ENCODE assay signal across 11 cellular contexts in genomic region chr13:102904408-102904862, GRCh38. TPM values are rescaled to one million over a fixed set of nuclear protein-coding genes. Genes with fewer than 3 reads are reported as not detected.
A peak's percentile ranks its signal among the peaks of the same experiment; 100 is the strongest.
DNase-seq lines count a peak whose midpoint lies in the region; ATAC-seq, FAIRE-seq and TF ChIP-seq lines count a peak whose summit lies in the region.
"Had no signal": no experiment of that assay in that cellular context is flagged by ENCODE, and none has a peak within 500 bp of the region (broad histone marks: within the 10 kb centered on the region; RNA-seq: fewer than 3 reads in every experiment).

No MANE protein-coding gene starts in this region.

- CTCF ChIA-PET in RWPE1 (lab: Yijun Ruan, JAX), result interaction anchor here (0.9 to 1.0 kb wide), 2 partner anchors 12 to 34 kb away, joined by 5 to 10 read pairs; no protein-coding TSS in a partner anchor
- CTCF ChIA-PET in H1 (lab: Charles Lee; ENCODE audit: partially characterized antibody), result interaction anchor here (0.7 to 3.4 kb wide), 8 partner anchors 8 to 284 kb away, joined by 3 to 15 read pairs (median 3); no protein-coding TSS in a partner anchor

- no peak overlapping the region for H2BK12ac ChIP-seq in H1 (ENCODE audit: low read depth, low read length)

- POLR2A ChIA-PET in RWPE1 (lab: Yijun Ruan, JAX; ENCODE audit: low non-redundant PET), result interaction anchor here (0.7 kb wide), 1 partner anchor 188 kb away, joined by 6 read pairs; no protein-coding TSS in a partner anchor
- POLR2A ChIA-PET in H1 (lab: Charles Lee; ENCODE audit: partially characterized antibody), result interaction anchor here (0.6 kb wide), 1 partner anchor 959 kb away, joined by 3 read pairs; no protein-coding TSS in a partner anchor

- H2BK15ac ChIP-seq in H1 (ENCODE audit: low read length), result no peak overlapping the region

- H3K36me3 ChIP-seq in OCI-LY3 (replicated peaks; ENCODE audit: low read depth, low read length) (no peaks in the 10 kb centered on the region), H1 (ENCODE audit: control insufficient read depth in 2 of 4, insufficient read depth in 4 of 4, low read length in 3 of 4) (no peaks in the 10 kb centered on the region)
- H3K36me3 ChIP-seq: BLaER1 had no signal

- H3K14ac ChIP-seq in H1 (ENCODE audit: insufficient read length), result no peak overlapping the region

- H2AFZ ChIP-seq in OCI-LY3 (ENCODE audit: low read depth, low read length) (no peak overlapping the region; the same call in 1 of the 2 replicates), H1 (ENCODE audit: low read length) (0 out of 2 replicates have a peak overlapping the region, but pooled peaks have one; percentile 37)

- no peak for TF ChIP-seq CTCF in OCI-LY3 (IDR thresholded peaks at IDR 0.05; ENCODE audit: low read depth, low read length)
- TF ChIP-seq CTCF in RWPE1 (conservative IDR thresholded peaks at IDR 0.05; ENCODE audit: low read depth), result no peak
- TF ChIP-seq CTCF in H1 (IDR thresholded peaks at IDR 0.05; ENCODE audit: control extremely low read depth in 1 of 3, insufficient read depth in 1 of 3, low read depth in 1 of 3, low read length in 3 of 3), result no peak
- no peak for TF ChIP-seq CTCF in coronary artery (IDR thresholded peaks at IDR 0.05)

- DNase-seq in RWPE1 (ENCODE audit: low spot score) (peak; percentile 50), H1 (ENCODE audit: low read depth in 1 of 2, low spot score in 2 of 2) (no peak), renal cortical epithelial cell (ENCODE audit: low read depth) (peak; percentile 11), coronary artery (ENCODE audit: low spot score) (no peak), inferior parietal cortex (ENCODE audit: extremely low spot score) (no peak)
- DNase-seq: 8988T, GF-D8, HFFc6 had no signal

- no peak for ATAC-seq in GM19035 (IDR thresholded peaks at IDR 0.05; ENCODE audit: unreplicated experiment)

- H2BK20ac ChIP-seq in H1 (ENCODE audit: low read length), result no peak overlapping the region

- H3K9ac ChIP-seq in OCI-LY3 (ENCODE audit: low read length) (no peak overlapping the region), H1 (replicated peaks in 1 of 4; ENCODE audit: extremely low read depth in 1 of 4, low read depth in 3 of 4, low read length in 3 of 4) (no peak overlapping the region)
- H3K9ac ChIP-seq: BLaER1 had no signal

- no peak for TF ChIP-seq EP300 in H1 (IDR thresholded peaks at IDR 0.05; ENCODE audit: borderline replicate concordance in 1 of 2, low read depth in 2 of 2, low read length in 2 of 2)

- H3K27me3 ChIP-seq in OCI-LY3 (ENCODE audit: low read depth, low read length) (no peaks in the 10 kb centered on the region), H1 (replicated peaks in 1 of 4; ENCODE audit: control insufficient read depth in 3 of 4, extremely low read depth in 1 of 4, insufficient read depth in 3 of 4, low read length in 3 of 4) (no peaks in the 10 kb centered on the region)
- H3K27me3 ChIP-seq: BLaER1 had no signal

- H4K20me1 ChIP-seq in OCI-LY3 (ENCODE audit: insufficient read depth, low read length) (no peaks in the 10 kb centered on the region), H1 (replicated peaks in 1 of 2; ENCODE audit: control insufficient read depth in 1 of 2, insufficient read depth in 2 of 2, low read length in 2 of 2) (no peaks in the 10 kb centered on the region)
- H4K20me1 ChIP-seq: BLaER1 had no signal

- H3K4me2 ChIP-seq in OCI-LY3 (ENCODE audit: low read length) (peak overlapping the region; percentile 54; the same call in 1 of the 2 replicates), H1 (ENCODE audit: insufficient read depth in 1 of 2, low read depth in 2 of 2, low read length in 2 of 2) (no peak overlapping the region)
- H3K4me2 ChIP-seq: BLaER1 had no signal

- no peak overlapping the region for H2AK5ac ChIP-seq in H1 (ENCODE audit: low read depth, low read length)

- TF ChIP-seq RAD21 in H1 (IDR thresholded peaks at IDR 0.05 in 1 of 2, conservative IDR thresholded peaks at IDR 0.05 in 1 of 2; ENCODE audit: low read depth in 2 of 2, low read length in 2 of 2), result no peak

- no peak for FAIRE-seq in H1 (lab: Jason Lieb, UNC)

- H3K27ac ChIP-seq in OCI-LY3 (ENCODE audit: low read length), result no peak overlapping the region
- no peak overlapping the region for H3K27ac ChIP-seq in RWPE1
- H3K27ac ChIP-seq in H1 (ENCODE audit: low read depth, low read length), result no peak overlapping the region
- H3K27ac ChIP-seq in coronary artery, result no peak overlapping the region
- H3K27ac ChIP-seq: BLaER1 had no signal

- H3K79me1 ChIP-seq in H1 (ENCODE audit: low read depth, low read length), result no peaks in the 10 kb centered on the region

- H4K8ac ChIP-seq in H1 (ENCODE audit: extremely low read depth, insufficient read depth, low read length), result no peak overlapping the region

- 94% methylated on average over 5 of the region's 5 CpGs; no CpG with 5 or more reads in 1 of the 2 experiments for WGBS in H1 (ENCODE audit: extremely low coverage in 1 of 2, insufficient coverage in 1 of 2, insufficient read length in 1 of 2, insufficient replicate concordance in 2 of 2, low coverage in 1 of 2, low lambda C conversion rate in 2 of 2, missing lambda C conversion rate in 1 of 2), 2 experiments

- H3K56ac ChIP-seq in H1 (replicated peaks; ENCODE audit: insufficient read length, low read depth, low read length), result no peak overlapping the region

- no peak overlapping the region for H2BK120ac ChIP-seq in H1 (replicated peaks; ENCODE audit: low read depth, low read length)

- H3K23ac ChIP-seq in H1 (ENCODE audit: insufficient read length), result no peak overlapping the region

- H3K79me2 ChIP-seq in OCI-LY3 (ENCODE audit: low read length), result no peaks in the 10 kb centered on the region
- no peaks in the 10 kb centered on the region for H3K79me2 ChIP-seq in H1 (ENCODE audit: control insufficient read depth in 1 of 2, insufficient read depth in 2 of 2, low read length in 2 of 2)

- no peak overlapping the region for H3K4ac ChIP-seq in H1 (replicated peaks; ENCODE audit: insufficient read length, low read depth, low read length)

- 0 out of 2 replicates have a peak, but pooled peaks cover 10% of the 10 kb centered on the region for H3K4me1 ChIP-seq in OCI-LY3 (ENCODE audit: low read length)
- peaks cover 0 to 4% (median 0%) of the 10 kb centered on the region in 4 experiments; a peak in 1 of 7 replicates for H3K4me1 ChIP-seq in H1 (replicated peaks in 1 of 4; ENCODE audit: control insufficient read depth in 3 of 4, insufficient read depth in 4 of 4, low read length in 3 of 4)
- H3K4me1 ChIP-seq: BLaER1 had no signal

- H3K4me3 ChIP-seq in OCI-LY3 (ENCODE audit: low read length), result no peak overlapping the region; the same call in 1 of the 2 replicates
- no peak overlapping the region for H3K4me3 ChIP-seq in H1 (ENCODE audit: extremely low read depth in 1 of 4, insufficient read depth in 2 of 4, low read depth in 3 of 4, low read length in 4 of 4)
- H3K4me3 ChIP-seq in coronary artery, result no peak overlapping the region
- H3K4me3 ChIP-seq: BLaER1 had no signal

- no peak for TF ChIP-seq POLR2A in H1 (IDR thresholded peaks at IDR 0.05; ENCODE audit: control extremely low read depth in 1 of 2, low read depth in 2 of 2, low read length in 2 of 2)

- H3K18ac ChIP-seq in H1 (ENCODE audit: extremely low read depth, low read length), result no peak overlapping the region

- no peak overlapping the region for H4K91ac ChIP-seq in H1 (replicated peaks; ENCODE audit: insufficient read length, low read length)

- H3K9me3 ChIP-seq in OCI-LY3 (ENCODE audit: insufficient read depth, low read length), result no peaks in the 10 kb centered on the region
- H3K9me3 ChIP-seq in H1 (ENCODE audit: insufficient read depth in 2 of 2, low read depth in 1 of 2, low read length in 1 of 2), result no peaks in the 10 kb centered on the region
- H3K9me3 ChIP-seq: BLaER1 had no signal

- no peaks in the 10 kb centered on the region; the same call in 1 of the 2 replicates for H3K23me2 ChIP-seq in H1 (ENCODE audit: low read depth, low read length)

- H4K5ac ChIP-seq in H1 (ENCODE audit: insufficient read length, low read depth, low read length), result no peak overlapping the region

- no peak overlapping the region for H2BK5ac ChIP-seq in H1 (ENCODE audit: low read depth, low read length)

TF ChIP-seq in H1, 55 proteins besides CTCF, POLR2A, EP300 and RAD21:
- TF ChIP-seq ATF3 (IDR thresholded peaks at IDR 0.05; ENCODE audit: insufficient read depth, low read depth, low read length), result no peak
- TF ChIP-seq JUN (IDR thresholded peaks at IDR 0.05; ENCODE audit: low read depth, low read length), result no peak
- TF ChIP-seq, protein P1, sequence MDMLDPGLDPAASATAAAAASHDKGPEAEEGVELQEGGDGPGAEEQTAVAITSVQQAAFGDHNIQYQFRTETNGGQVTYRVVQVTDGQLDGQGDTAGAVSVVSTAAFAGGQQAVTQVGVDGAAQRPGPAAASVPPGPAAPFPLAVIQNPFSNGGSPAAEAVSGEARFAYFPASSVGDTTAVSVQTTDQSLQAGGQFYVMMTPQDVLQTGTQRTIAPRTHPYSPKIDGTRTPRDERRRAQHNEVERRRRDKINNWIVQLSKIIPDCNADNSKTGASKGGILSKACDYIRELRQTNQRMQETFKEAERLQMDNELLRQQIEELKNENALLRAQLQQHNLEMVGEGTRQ (IDR thresholded peaks at IDR 0.05; ENCODE audit: low read length), result no peak
- TF ChIP-seq CHD1 (IDR thresholded peaks at IDR 0.05; ENCODE audit: low read depth, low read length), result no peak

RNA-seq across cellular contexts. Expression of gene ERCC5, which starts 58.6 kb away (rescaled TPM):
- total RNA-seq in H1 (2021; fragmentation: NEBNext Ultra II Directional; extraction: Animal tissue kit (Norgen Biotek cat#: 25700)), result 24.4 and 28.3 TPM in 2 replicates
- polyA plus RNA-seq in H1 (2011; rRNA removed), result 3.7 and 3.8 TPM in 2 replicates
- polyA plus RNA-seq in H1 (2011; cell fraction: cytosol; rRNA removed), result 6.1 TPM
- 8.6 TPM for polyA plus RNA-seq in H1 (2011; cell fraction: nucleus; rRNA removed)
- polyA plus RNA-seq in H1 (2012, experiment 1 of 2), result 11.5 to 17.6 TPM (median 15.3 TPM) in 4 replicates
- 0.89 TPM for polyA plus RNA-seq in H1 (2012, experiment 2 of 2)
- 18.0 TPM for polyA plus RNA-seq in H1 (2013, experiment 1 of 2)
- polyA plus RNA-seq in H1 (2013, experiment 2 of 2), result 17.3 TPM
- 5.0 and 8.5 TPM in 2 replicates for polyA minus RNA-seq in H1 (2011; rRNA and poly(A)+ RNA removed)
- polyA minus RNA-seq in H1 (2011; cell fraction: cytosol; rRNA and poly(A)+ RNA removed), result 6.2 TPM
- 8.1 TPM for polyA minus RNA-seq in H1 (2011; cell fraction: nucleus; rRNA and poly(A)+ RNA removed)
- total RNA-seq in renal cortical epithelial cell, result 78.0 TPM in 2 replicates

Comparison
In these comparisons a context has a peak if more than half of its experiments do, and no peak if none do; other contexts are left out.
1. DNase-seq: peak in RWPE1 (single experiment) and renal cortical epithelial cell (single experiment); none in H1 (0 of 2), coronary artery (single experiment) and inferior parietal cortex (single experiment).